In genomic region chr4:80072607-80073361, GRCh38 we compare ENCODE assay signal across 8 cellular contexts. TPM values are rescaled to one million over a fixed set of nuclear protein-coding genes. Genes with fewer than 3 reads are reported as not detected.
DNase-seq lines count a peak whose midpoint lies in the region; ATAC-seq, FAIRE-seq and TF ChIP-seq lines count a peak whose summit lies in the region.

Gene ANTXR2, minus strand, starts transcription at chr4:80073229. Its CDS starts 669 bp downstream, at chr4:80072560.

- peaks cover 14% of the 10 kb centered on the region for H3K9me3 Mint-ChIP-seq in activated CD4-positive, alpha-beta T cell treated with anti-CD3 and anti-CD28 coated beads, Interleukin-2, amount 10 ng/mL, durations not matched to agents 24 days and 14 days

- peak within 1 kb of the TSS; percentile 92 for H3K4me2 ChIP-seq in A549

- peak; percentile 97 to 99 for ATAC-seq in A549
- peak; percentile 70 for ATAC-seq in GM18511 (IDR thresholded peaks at IDR 0.05; ENCODE audit: unreplicated experiment)
- peak; percentile 67 for ATAC-seq in HG03025 (IDR thresholded peaks at IDR 0.05; ENCODE audit: low FRiP score, unreplicated experiment)
- ATAC-seq in left lung, result peak; percentile 92

- peak within 1 kb of the TSS; percentile 97 for H3K4me3 Mint-ChIP-seq in activated CD4-positive, alpha-beta T cell treated with anti-CD3 and anti-CD28 coated beads, Interleukin-2, amount 10 ng/mL, durations not matched to agents 24 days and 14 days

- H3K36me3 Mint-ChIP-seq in activated CD4-positive, alpha-beta T cell treated with anti-CD3 and anti-CD28 coated beads, Interleukin-2, amount 10 ng/mL, durations not matched to agents 24 days and 14 days (ENCODE audit: low read depth), result peaks cover 23% of the 10 kb centered on the region

- H3K27ac Mint-ChIP-seq in activated CD4-positive, alpha-beta T cell treated with anti-CD3 and anti-CD28 coated beads, Interleukin-2, amount 10 ng/mL, durations not matched to agents 24 days and 14 days, result peak within 1 kb of the TSS; percentile 95

- POLR2A ChIA-PET in A549 (lab: Yijun Ruan, JAX), result no interaction called here

- H3K4me3 ChIP-seq in A549 (peak within 1 kb of the TSS; percentile 71), left lung (peak within 1 kb of the TSS; percentile 89 to 96)

- no peak for FAIRE-seq in A549 (lab: Jason Lieb, UNC)

- TF ChIP-seq POLR2A in A549 (IDR thresholded peaks at IDR 0.05; ENCODE audit: low read length), result peak; percentile 27; the same call in 1 of the 2 replicates

- 18% methylated on average over 3 of the region's 61 CpGs for WGBS in A549 (ENCODE audit: missing lambda C conversion rate)

- no peak for TF ChIP-seq EP300 in A549 (IDR thresholded peaks at IDR 0.05)

- H3K4me1 ChIP-seq in A549 (peaks cover 12% of the 10 kb centered on the region; the same call in 2 of the 3 replicates), left lung (peaks cover 11 to 76% of the 10 kb centered on the region in 2 donors)

- peak; percentile 47 to 63 for DNase-seq in A549 (ENCODE audit: low read depth in 1 of 2, low spot score in 1 of 2)
- DNase-seq in NCI-H345 treated with DMSO at 0.1 percent for 48 hours (lab: John Stamatoyannopoulos, UW; ENCODE audit: unreplicated experiment), result peak; percentile 12
- DNase-seq in activated CD4-positive, alpha-beta T cell treated with anti-CD3 and anti-CD28 coated beads, Interleukin-2, amount 10 ng/mL, durations not matched to agents 24 days and 14 days, result peak; percentile 93
- DNase-seq in dermis blood vessel endothelial cell, result peak; percentile 87
- DNase-seq in left lung, result peak; percentile 92 to 98
- peak; percentile 67 for DNase-seq in stimulated activated CD4-positive, alpha-beta T cell treated with anti-CD3 and anti-CD28 coated beads, Interleukin-4, amount 100 ng/mL, for 1 hour

- H3K9me3 ChIP-seq in A549 (no peaks in the 10 kb centered on the region), left lung (no peaks in the 10 kb centered on the region)

- H3K27ac ChIP-seq in A549 (peak within 1 kb of the TSS; percentile 66 to 91), left lung (peak within 1 kb of the TSS; percentile 97 to 100)

- intact Hi-C loops in activated CD4-positive, alpha-beta T cell treated with anti-CD3 and anti-CD28 coated beads, Interleukin-2, amount 10 ng/mL, durations not matched to agents 24 days and 14 days (cut with micrococcal nuclease), result loop anchor here (1.0 to 5.0 kb wide), 5 partner anchors 35 to 156 kb away; no protein-coding TSS in a partner anchor
- intact Hi-C loops in left lung (cut with DNase I), result no loop called here

- no peaks in the 10 kb centered on the region for H3K27me3 ChIP-seq in left lung

- H3K4me1 Mint-ChIP-seq in activated CD4-positive, alpha-beta T cell treated with anti-CD3 and anti-CD28 coated beads, Interleukin-2, amount 10 ng/mL, durations not matched to agents 24 days and 14 days, result peaks cover 67% of the 10 kb centered on the region

- CTCF ChIA-PET in A549 (lab: Yijun Ruan, JAX), result no interaction called here

- H3K36me3 ChIP-seq in left lung, result peaks cover 0 to 14% of the 10 kb centered on the region in 2 donors

- TF ChIP-seq RAD21 in A549 (conservative IDR thresholded peaks at IDR 0.05 in 1 of 2, IDR thresholded peaks at IDR 0.05 in 1 of 2), result no peak

- peaks cover 2% of the 10 kb centered on the region for H3K27me3 Mint-ChIP-seq in activated CD4-positive, alpha-beta T cell treated with anti-CD3 and anti-CD28 coated beads, Interleukin-2, amount 10 ng/mL, durations not matched to agents 24 days and 14 days

- TF ChIP-seq CTCF in A549 (IDR thresholded peaks at IDR 0.05), result no peak
- TF ChIP-seq CTCF in left lung (IDR thresholded peaks at IDR 0.05), result no peak

TF ChIP-seq in A549, 52 proteins besides CTCF, POLR2A, EP300 and RAD21:
- TF ChIP-seq ATOH8 (CRISPR knock-in tag; IDR thresholded peaks at IDR 0.05; ENCODE audit: low read depth) (no peak), NFE2L2 (conservative IDR thresholded peaks at IDR 0.05; ENCODE audit: low read length) (no peak), PHF8 (IDR thresholded peaks at IDR 0.05; ENCODE audit: borderline replicate concordance, low read depth) (peak; percentile 27; the same call in 1 of the 2 replicates), ZC3H11A (IDR thresholded peaks at IDR 0.05) (no peak), CHD4 (IDR thresholded peaks at IDR 0.05; ENCODE audit: borderline replicate concordance) (no peak), E2F6 (IDR thresholded peaks at IDR 0.05; ENCODE audit: borderline replicate concordance, low read depth) (0 out of 2 replicates have a peak, but pooled peaks have one; percentile 17), JUN (IDR thresholded peaks at IDR 0.05) (no peak), FOSL2 (IDR thresholded peaks at IDR 0.05) (no peak), FOSL2 (CRISPR knock-in tag; IDR thresholded peaks at IDR 0.05) (no peak), HDAC2 (IDR thresholded peaks at IDR 0.05) (no peak), ZSCAN20 (CRISPR knock-in tag; IDR thresholded peaks at IDR 0.05) (no peak), HES2 (IDR thresholded peaks at IDR 0.05) (no peak), ZFP36 (IDR thresholded peaks at IDR 0.05; ENCODE audit: borderline replicate concordance, partially characterized antibody) (no peak), POLR2AphosphoS2 (conservative IDR thresholded peaks at IDR 0.05; ENCODE audit: low read length) (no peak), PBX3 (IDR thresholded peaks at IDR 0.05) (no peak), FOXS1 (CRISPR knock-in tag; IDR thresholded peaks at IDR 0.05) (no peak), CHD2 (IDR thresholded peaks at IDR 0.05; ENCODE audit: low read length, partially characterized antibody) (no peak), NR3C1 (IDR thresholded peaks at IDR 0.05) (no peak), RNF2 (IDR thresholded peaks at IDR 0.05; ENCODE audit: borderline replicate concordance, low read depth) (0 out of 2 replicates have a peak, but pooled peaks have one; percentile 53), MAX (IDR thresholded peaks at IDR 0.05) (peak; percentile 53), ESRRA (IDR thresholded peaks at IDR 0.05; ENCODE audit: borderline replicate concordance, low read length) (no peak), BHLHE40 (IDR thresholded peaks at IDR 0.05; ENCODE audit: low read depth, low read length) (no peak), TFCP2L1 (CRISPR knock-in tag; IDR thresholded peaks at IDR 0.05) (no peak), MYC (IDR thresholded peaks at IDR 0.05; ENCODE audit: borderline replicate concordance, low read length) (no peak), KDM5A (IDR thresholded peaks at IDR 0.05) (no peak), CBX2 (IDR thresholded peaks at IDR 0.05; ENCODE audit: borderline replicate concordance, low read depth) (no peak), ELK1 (IDR thresholded peaks at IDR 0.05; ENCODE audit: low read depth, low read length) (no peak), JUNB (IDR thresholded peaks at IDR 0.05) (no peak), RARB (CRISPR knock-in tag; IDR thresholded peaks at IDR 0.05) (no peak)

RNA-seq across cellular contexts. Expression of gene ANTXR2, which starts in this region (rescaled TPM):
- polyA plus RNA-seq in A549 (2011; rRNA removed) (3.0 and 3.7 TPM in 2 replicates), A549 (2017; fragmentation: RNase III; extraction: RNeasy Plus Mini Kit Qiagen cat#74134 plus additional on column Dnase treatment) (1.8 to 2.3 TPM (median 2.0 TPM) in 3 replicates)
- polyA plus RNA-seq in A549 (2012; cell fraction: cytosol; rRNA removed), result 0.16 and 0.17 TPM in 2 replicates
- 0.14 and 0.45 TPM in 2 replicates for polyA plus RNA-seq in A549 (2012; cell fraction: nucleus; rRNA removed)
- 0.95 and 1.1 TPM in 2 replicates for polyA minus RNA-seq in A549 (2011; rRNA and poly(A)+ RNA removed)
- 8.2 and 10.6 TPM in 2 replicates for total RNA-seq in activated CD4-positive, alpha-beta T cell treated with anti-CD3 and anti-CD28 coated beads, Interleukin-2, amount 10 ng/mL, durations not matched to agents 24 days and 14 days
- total RNA-seq in dermis blood vessel endothelial cell (36.2 and 36.7 TPM in 2 replicates), left lung (10 to 100 TPM; 45.6 to 73.3 TPM)

Comparison
In these comparisons a context has a peak if more than half of its experiments do, and no peak if none do; other contexts are left out.
1. Peak in every context shown above with its lines: DNase-seq, ATAC-seq, H3K4me3 ChIP-seq and H3K27ac ChIP-seq.
2. DNase-seq: peak in every context shown above with its lines; median percentile 95 in left lung; 93 in activated CD4-positive, alpha-beta T cell treated with anti-CD3 and anti-CD28 coated beads, Interleukin-2, amount 10 ng/mL, durations not matched to agents 24 days and 14 days; 87 in dermis blood vessel endothelial cell; 67 in stimulated activated CD4-positive, alpha-beta T cell treated with anti-CD3 and anti-CD28 coated beads, Interleukin-4, amount 100 ng/mL, for 1 hour; 55 in A549; 12 in NCI-H345 treated with DMSO at 0.1 percent for 48 hours.